In the genomic region with DNA sequence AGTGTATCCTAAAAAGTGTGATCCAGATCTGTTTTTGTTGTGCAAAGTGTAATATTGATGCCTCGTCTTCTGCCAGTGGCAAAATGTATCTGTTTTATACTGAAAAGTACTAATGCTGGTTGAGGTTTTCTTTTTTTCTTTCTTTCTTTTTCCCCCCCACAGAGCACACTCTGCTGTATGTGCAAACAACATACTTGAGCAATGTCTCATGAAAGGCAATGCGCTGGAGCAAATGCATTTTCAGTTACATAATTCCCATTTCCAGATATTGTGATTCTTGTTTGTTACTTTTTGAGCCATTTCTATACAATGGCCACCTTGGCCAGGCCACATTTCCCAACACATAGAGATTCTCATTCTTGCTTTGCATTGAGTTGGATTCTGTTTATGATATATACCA, we compare ENCODE assay signal across 22 cellular contexts.
DNase-seq lines count a peak whose midpoint lies in the region; ATAC-seq, FAIRE-seq and TF ChIP-seq lines count a peak whose summit lies in the region.
"Had no signal": no experiment of that assay in that cellular context is flagged by ENCODE, and none has a peak within 500 bp of the region (broad histone marks: within the 10 kb centered on the region; RNA-seq: fewer than 3 reads in every experiment).

No MANE protein-coding gene starts in this region.

- ATAC-seq in left lung, result peak; percentile 19
- ATAC-seq: activated T-helper 17 cell treated with anti-CD3 and anti-CD28 coated beads, Interleukin-2, amount 50 U/mL, for 72 hours; effector memory CD8-positive, alpha-beta T cell; HCT116; PC-3; right cardiac atrium; upper lobe of right lung had no signal

- POLR2A ChIA-PET in AG04450 (lab: Yijun Ruan, JAX) (no interaction called here), GM10248 (lab: Yijun Ruan, JAX) (no interaction called here)

- H3K27ac ChIP-seq in AG04450 (ENCODE audit: low read depth, low read length) (peak overlapping the region; percentile 54), left lung (no peak overlapping the region)
- H3K27ac ChIP-seq: SJSA1, stomach, upper lobe of right lung had no signal

- H3K4me3 ChIP-seq in AG04450 (ENCODE audit: low read depth, low read length) (0 out of 2 replicates have a peak overlapping the region, but pooled peaks have one; percentile 1), bronchial epithelial cell (ENCODE audit: low read depth, low read length) (no peak overlapping the region), left lung (no peak overlapping the region)
- H3K4me3 ChIP-seq: SJSA1, stomach, upper lobe of right lung had no signal

- CTCF ChIA-PET in AG04450 (lab: Charles Lee), result no interaction called here
- CTCF ChIA-PET in GM10248 (lab: Yijun Ruan, JAX), result interaction anchor here (1.3 to 2.6 kb wide), 2 partner anchors 12 to 13 kb away, joined by 3 to 8 read pairs; no protein-coding TSS in a partner anchor

- H3K36me3 ChIP-seq in bronchial epithelial cell (ENCODE audit: control insufficient read depth, insufficient read depth, low read length), result no peaks in the 10 kb centered on the region
- no peaks in the 10 kb centered on the region for H3K36me3 ChIP-seq in left lung
- H3K36me3 ChIP-seq: SJSA1, stomach, upper lobe of right lung had no signal

- no peak for TF ChIP-seq CTCF in AG04450 (IDR thresholded peaks at IDR 0.05; ENCODE audit: low read depth, low read length)
- TF ChIP-seq CTCF in bronchial epithelial cell (IDR thresholded peaks at IDR 0.05; ENCODE audit: insufficient read depth, low read length, severe bottlenecking), result no peak
- TF ChIP-seq CTCF in left lung (IDR thresholded peaks at IDR 0.05), result no peak
- no peak for TF ChIP-seq CTCF in GM10248 (IDR thresholded peaks at IDR 0.05; ENCODE audit: control extremely low read depth, extremely low read depth, low read depth, missing control alignments)

- H3K9me3 ChIP-seq in AG04450 (ENCODE audit: control insufficient read depth, insufficient read depth, low read length) (no peaks in the 10 kb centered on the region), left lung (no peaks in the 10 kb centered on the region)
- H3K9me3 ChIP-seq: SJSA1, stomach, upper lobe of right lung had no signal

- DNase-seq in AG04450 (ENCODE audit: low read depth, low spot score) (peak; percentile 50), HCEC 1CT (peak; percentile 61), bronchial epithelial cell (ENCODE audit: low read depth) (peak; percentile 10), left lung (no peak), RKO (ENCODE audit: low spot score) (no peak), GM10248 (ENCODE audit: extremely low spot score) (no peak), DMS79 treated with DMSO at 0.1 percent for 48 hours (lab: John Stamatoyannopoulos, UW) (no peak), DMS53 (lab: John Stamatoyannopoulos, UW) (no peak)
- DNase-seq: activated CD4-positive, alpha-beta T cell treated with anti-CD3 and anti-CD28 coated beads for 1 hour; effector memory CD8-positive, alpha-beta T cell; foreskin melanocyte; KBM-7; midbrain; NCI-H1105; NCI-H774; PC-3; right cardiac atrium; stomach; upper lobe of right lung had no signal

- no peaks in the 10 kb centered on the region for H3K27me3 ChIP-seq in AG04450 (ENCODE audit: control insufficient read depth, insufficient read depth, low read length)
- H3K27me3 ChIP-seq in bronchial epithelial cell (ENCODE audit: control insufficient read depth, insufficient read depth, low read length), result no peaks in the 10 kb centered on the region
- H3K27me3 ChIP-seq in left lung, result no peaks in the 10 kb centered on the region
- H3K27me3 ChIP-seq: SJSA1, stomach, upper lobe of right lung had no signal

- no peaks in the 10 kb centered on the region for H3K4me1 ChIP-seq in left lung
- H3K4me1 ChIP-seq: stomach, upper lobe of right lung had no signal

- FAIRE-seq in bronchial epithelial cell (lab: Jason Lieb, UNC), result no peak

- intact Hi-C loops in left lung (cut with DNase I), result no loop called here

Comparison
In these comparisons a context has a peak if more than half of its experiments do, and no peak if none do; other contexts are left out.
1. DNase-seq: peak in AG04450 (single experiment), HCEC 1CT (single experiment) and bronchial epithelial cell (single experiment); none in left lung (0 of 2), RKO (single experiment), GM10248 (single experiment), DMS79 treated with DMSO at 0.1 percent for 48 hours (single experiment) and DMS53 (single experiment).